Comparison of ENCODE assay signal across 8 cellular contexts in genomic region chr2:159118115-159118858, GRCh38.
DNase-seq lines count a peak whose midpoint lies in the region; FAIRE-seq and TF ChIP-seq lines count a peak whose summit lies in the region.

No MANE protein-coding gene starts in this region.

- H3K4me2 ChIP-seq in Loucy (ENCODE audit: low read depth, low read length, poor library complexity, severe bottlenecking) = peak overlapping the region; percentile 12

- peak overlapping the region; percentile 75 for H2AFZ ChIP-seq in Loucy (ENCODE audit: low read length)

- no peaks in the 10 kb centered on the region for H3K36me3 ChIP-seq in Loucy (ENCODE audit: insufficient read depth, low read length)

- H3F3A ChIP-seq in Loucy (ENCODE audit: low read depth) = no peaks in the 10 kb centered on the region

- H3K27ac Mint-ChIP-seq in glutamatergic neuron (ENCODE audit: unreplicated experiment) = peak overlapping the region; percentile 14

- no peak overlapping the region for H3K4me3 Mint-ChIP-seq in glutamatergic neuron (ENCODE audit: unreplicated experiment)

- no peaks in the 10 kb centered on the region for H3K9me3 ChIP-seq in Loucy (ENCODE audit: insufficient read depth, low read depth, low read length)

- DNase-seq in GF-D8 (lab: John Stamatoyannopoulos, UW) (peak; percentile 30), GOT3 (lab: John Stamatoyannopoulos, UW) (peak; percentile 8), SK-MEL-5 (ENCODE audit: low read depth, low spot score) (peak; percentile 88), glutamatergic neuron (peak; percentile 93), posterior cingulate gyrus (peak; percentile 75 to 98 (median 94)), urothelium cell line (ENCODE audit: low spot score) (peak; percentile 72)
- DNase-seq in activated naive CD4-positive, alpha-beta T cell (lab: John Stamatoyannopoulos, UW) = peak; percentile 48 to 77 (median 66)

- no peaks in the 10 kb centered on the region for H3K36me3 Mint-ChIP-seq in glutamatergic neuron (ENCODE audit: unreplicated experiment)

- H3K79me2 ChIP-seq in Loucy (ENCODE audit: insufficient read depth, low read length) = no peaks in the 10 kb centered on the region

- intact Hi-C loops in posterior cingulate gyrus (cut with DNase I) = loop anchor here (1.0 to 5.0 kb wide), 2 partner anchors 146 to 217 kb away; no protein-coding TSS in a partner anchor

- peaks cover 24% of the 10 kb centered on the region for H3K4me1 ChIP-seq in Loucy (ENCODE audit: insufficient read depth, low read length, poor library complexity, severe bottlenecking)

- peak overlapping the region; percentile 1 for H3K9ac ChIP-seq in Loucy (ENCODE audit: low read depth, low read length, poor library complexity, severe bottlenecking)

- H3K27me3 Mint-ChIP-seq in glutamatergic neuron (ENCODE audit: unreplicated experiment) = no peaks in the 10 kb centered on the region

- H4K20me1 ChIP-seq in Loucy (ENCODE audit: insufficient read depth, low read length, poor library complexity, severe bottlenecking) = no peaks in the 10 kb centered on the region

- in situ Hi-C loops in SK-MEL-5 (cut with HindIII; ENCODE audit: low pct_unique_long_range_greater_than_20kb, low sequenced_read_pairs) = no loop called here

- no peaks in the 10 kb centered on the region for H3K9me2 ChIP-seq in Loucy (replicated peaks; ENCODE audit: low read depth, low read length)

- no peaks in the 10 kb centered on the region for H3K4me1 Mint-ChIP-seq in glutamatergic neuron (ENCODE audit: low read depth, unreplicated experiment)

- no peaks in the 10 kb centered on the region for H3K27me3 ChIP-seq in Loucy (ENCODE audit: insufficient read depth, low read length, poor library complexity, severe bottlenecking)

- TF ChIP-seq CTCF in Loucy (conservative IDR thresholded peaks at IDR 0.05; ENCODE audit: low read length) (peak; percentile 97), glutamatergic neuron (IDR thresholded peaks at IDR 0.05; ENCODE audit: partially characterized antibody, unreplicated experiment) (peak; percentile 89)

- no peaks in the 10 kb centered on the region for H3K9me3 Mint-ChIP-seq in glutamatergic neuron (ENCODE audit: unreplicated experiment)

- H3K4me3 ChIP-seq in Loucy (ENCODE audit: low read length, poor library complexity, severe bottlenecking) = no peak overlapping the region

- FAIRE-seq in urothelium cell line (lab: Jason Lieb, UNC) = no peak

Comparison
In these comparisons a context has a peak if more than half of its experiments do, and no peak if none do; other contexts are left out.
1. DNase-seq: peak in every context shown above with its lines; median percentile 94 in posterior cingulate gyrus; 93 in glutamatergic neuron; 88 in SK-MEL-5; 72 in urothelium cell line; 66 in activated naive CD4-positive, alpha-beta T cell; 30 in GF-D8; 8 in GOT3.